Comparison of ENCODE assay signal across 1 cellular context in the genomic region with DNA sequence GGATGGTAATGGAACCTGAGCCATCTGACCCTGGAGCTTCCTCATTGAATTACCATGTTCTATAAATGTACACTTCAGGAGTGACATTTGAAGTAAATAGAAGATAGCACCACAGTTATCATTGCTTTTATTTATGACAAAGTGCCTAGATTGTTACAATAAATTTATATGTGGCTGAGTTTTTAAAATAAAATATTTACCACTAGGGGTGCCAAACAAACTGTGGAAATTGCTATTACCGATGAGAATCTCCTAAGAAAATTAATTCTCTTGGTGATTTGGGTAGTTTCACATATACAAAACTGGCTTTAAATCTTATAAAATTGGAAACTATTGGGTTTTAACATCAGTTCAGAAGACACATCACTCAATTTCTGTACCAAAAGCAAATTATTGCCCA.
TF ChIP-seq lines count a peak whose summit lies in the region.

No MANE protein-coding gene starts in this region.

TF ChIP-seq in endothelial cell of umbilical vein, 7 proteins besides CTCF, POLR2A, EP300 and RAD21 (continued from another document):
- TF ChIP-seq GATA2 (IDR thresholded peaks at IDR 0.05; ENCODE audit: insufficient read depth, insufficient read length, low read depth, low read length): no peak
- no peak for TF ChIP-seq JUN (IDR thresholded peaks at IDR 0.05; ENCODE audit: borderline replicate concordance, insufficient read depth, insufficient read length, low read depth)
- no peak for TF ChIP-seq FOS (IDR thresholded peaks at IDR 0.05; ENCODE audit: borderline replicate concordance, insufficient read depth, low read length)
- TF ChIP-seq MYC (IDR thresholded peaks at IDR 0.05; ENCODE audit: low read depth, low read length): no peak
